In genomic region chr6:17018425-17018824, GRCh38 we compare ENCODE assay signal across 19 cellular contexts.
DNase-seq lines count a peak whose midpoint lies in the region; ATAC-seq and TF ChIP-seq lines count a peak whose summit lies in the region.
"Had no signal": no experiment of that assay in that cellular context is flagged by ENCODE, and none has a peak within 500 bp of the region (broad histone marks: within the 10 kb centered on the region; RNA-seq: fewer than 3 reads in every experiment).

No MANE protein-coding gene starts in this region.

- no peak overlapping the region for H2BK15ac ChIP-seq in IMR-90 (ENCODE audit: low read depth, low read length)

- dilution Hi-C loops in IMR-90 (cut with HindIII; ENCODE audit: low sequenced_read_pairs, unreplicated experiment) = no loop called here

- no peak overlapping the region for H3K4me2 ChIP-seq in IMR-90 (ENCODE audit: low read depth, low read length)
- H3K4me2 ChIP-seq: BLaER1, GM23338 had no signal

- no peak overlapping the region for H3K4me3 Mint-ChIP-seq in T-helper 2 cell treated with Interferon-gamma antibody and Interleukin-4, amounts not matched to agents 5 μg/mL and 100 μg/mL, for 36 hours
- H3K4me3 Mint-ChIP-seq: B cell; CD4-positive, CD25-positive, alpha-beta regulatory T cell; CD8-positive, alpha-beta memory T cell; GM23338; H9 had no signal

- peaks cover 8% of the 10 kb centered on the region for H3K4me1 Mint-ChIP-seq in T-helper 2 cell treated with Interferon-gamma antibody and Interleukin-4, amounts not matched to agents 5 μg/mL and 100 μg/mL, for 36 hours (ENCODE audit: low read depth)

- H3K9me1 ChIP-seq in IMR-90 (ENCODE audit: insufficient read depth, low read length) = peaks cover 11% of the 10 kb centered on the region

- H2AK9ac ChIP-seq in IMR-90 (replicated peaks; ENCODE audit: low read depth, low read length, poor library complexity) = no peak overlapping the region

- H3K9me3 ChIP-seq in IMR-90 (ENCODE audit: control insufficient read depth, insufficient read depth, low read length) = peaks cover 2% of the 10 kb centered on the region; the same call in 1 of the 2 replicates

- H3K18ac ChIP-seq in IMR-90 (ENCODE audit: low read depth, low read length) = no peak overlapping the region

- ATAC-seq in IMR-90 (ENCODE audit: low read depth) (no peak), GM21381 (IDR thresholded peaks at IDR 0.05; ENCODE audit: unreplicated experiment) (no peak), HG03442 (IDR thresholded peaks at IDR 0.05; ENCODE audit: unreplicated experiment) (no peak)
- ATAC-seq: GM12878, GM23338 had no signal

- no peak overlapping the region for H3K4ac ChIP-seq in IMR-90 (ENCODE audit: low read depth, low read length)

- peaks cover 36% of the 10 kb centered on the region for H3K27me3 Mint-ChIP-seq in T-helper 2 cell treated with Interferon-gamma antibody and Interleukin-4, amounts not matched to agents 5 μg/mL and 100 μg/mL, for 36 hours (ENCODE audit: low read depth)

- H3K4me3 ChIP-seq in IMR-90 (ENCODE audit: insufficient read depth, low read depth, low read length) (no peak overlapping the region), epithelial cell of esophagus (ENCODE audit: low read length) (no peak overlapping the region)
- H3K4me3 ChIP-seq: BLaER1, GM12878, GM23338 had no signal

- no peak for TF ChIP-seq POLR2A in IMR-90 (IDR thresholded peaks at IDR 0.05; ENCODE audit: low read depth, low read length)

- peaks cover 13% of the 10 kb centered on the region for H3K4me1 ChIP-seq in IMR-90 (ENCODE audit: control insufficient read depth, insufficient read depth, low read length)
- H3K4me1 ChIP-seq: BLaER1 had no signal

- no peak overlapping the region for H2BK5ac ChIP-seq in IMR-90 (ENCODE audit: low read depth, low read length, poor library complexity, severe bottlenecking)

- H2AK5ac ChIP-seq in IMR-90 (ENCODE audit: low read depth, low read length) = no peak overlapping the region

- no peak overlapping the region for H3K27ac ChIP-seq in IMR-90 (ENCODE audit: insufficient read depth, low read length)
- H3K27ac ChIP-seq: BLaER1, C4-2B had no signal

- intact Hi-C loops in IMR-90 (cut with micrococcal nuclease) = no loop called here

- CTCF ChIA-PET in IMR-90 (lab: Yijun Ruan, JAX) = interaction anchor here (0.5 to 1.1 kb wide), 2 partner anchors 17 to 290 kb away, joined by 3 to 4 read pairs; no protein-coding TSS in a partner anchor

- in situ Hi-C loops in IMR-90 (cut with MboI; ENCODE audit: low sequenced_read_pairs) = no loop called here

- TF ChIP-seq CTCF in IMR-90 (conservative IDR thresholded peaks at IDR 0.05; ENCODE audit: low read depth, low read length) (no peak), epithelial cell of esophagus (IDR thresholded peaks at IDR 0.05; ENCODE audit: insufficient read depth, low read depth, low read length, missing control alignments) (no peak)

- H3K79me1 ChIP-seq in IMR-90 (ENCODE audit: low read depth in 1 of 2, low read length in 2 of 2) = no peaks in the 10 kb centered on the region

- WGBS in IMR-90 (ENCODE audit: extremely low coverage in 2 of 2, insufficient read length in 1 of 2), 2 experiments = no CpG with 5 or more reads among the region's 5 CpGs

- no peak overlapping the region for H3K14ac ChIP-seq in IMR-90 (replicated peaks; ENCODE audit: low read depth, low read length)

- H3K9ac ChIP-seq in IMR-90 (ENCODE audit: low read depth, low read length) = no peak overlapping the region
- H3K9ac ChIP-seq: BLaER1 had no signal

- H3K23ac ChIP-seq in IMR-90 (ENCODE audit: low read depth, low read length) = no peak overlapping the region

- TF ChIP-seq RAD21 in IMR-90 (IDR thresholded peaks at IDR 0.05; ENCODE audit: low read length) = no peak

- H4K8ac ChIP-seq in IMR-90 (ENCODE audit: low read depth in 2 of 2, low read length in 2 of 2) = no peak overlapping the region

- peaks cover 4% of the 10 kb centered on the region for H3K9me3 Mint-ChIP-seq in T-helper 2 cell treated with Interferon-gamma antibody and Interleukin-4, amounts not matched to agents 5 μg/mL and 100 μg/mL, for 36 hours

- H3K27me3 ChIP-seq in IMR-90 (ENCODE audit: control insufficient read depth, insufficient read depth, low read length) = no peaks in the 10 kb centered on the region

- no peaks in the 10 kb centered on the region for H4K20me1 ChIP-seq in IMR-90 (ENCODE audit: insufficient read depth, low read length)
- H4K20me1 ChIP-seq: BLaER1 had no signal

- no peaks in the 10 kb centered on the region for H3K36me3 Mint-ChIP-seq in T-helper 2 cell treated with Interferon-gamma antibody and Interleukin-4, amounts not matched to agents 5 μg/mL and 100 μg/mL, for 36 hours (ENCODE audit: low read depth)
- H3K36me3 Mint-ChIP-seq: CD4-positive, CD25-positive, alpha-beta regulatory T cell; CD8-positive, alpha-beta memory T cell had no signal

- POLR2A ChIA-PET in IMR-90 (lab: Charles Lee; ENCODE audit: unreplicated experiment) = no interaction called here

- H2AFZ ChIP-seq in IMR-90 (replicated peaks; ENCODE audit: low read length, poor library complexity) = no peak overlapping the region
- H2AFZ ChIP-seq: GM23338 had no signal

- H2BK120ac ChIP-seq in IMR-90 (ENCODE audit: low read depth, low read length) = no peak overlapping the region

- no peak overlapping the region for H4K91ac ChIP-seq in IMR-90 (ENCODE audit: insufficient read depth, low read depth, low read length)

- peak; percentile 47 for DNase-seq in IMR-90
- peak; percentile 9 for DNase-seq in RKO (ENCODE audit: low spot score)
- DNase-seq in epithelial cell of esophagus (ENCODE audit: low read depth) = peak; percentile 41
- no peak for DNase-seq in T-helper 2 cell treated with Interferon-gamma antibody and Interleukin-4, amounts not matched to agents 5 μg/mL and 100 μg/mL, for 36 hours (ENCODE audit: low spot score)
- no peak for DNase-seq in AG08395 (ENCODE audit: low spot score)
- DNase-seq: CD4-positive, CD25-positive, alpha-beta regulatory T cell; CD8-positive, alpha-beta memory T cell; DMS 273 treated with DMSO at 0.1 percent for 48 hours; DMS79; EL; GDM1; H9 had no signal

- H3K27ac Mint-ChIP-seq in T-helper 2 cell treated with Interferon-gamma antibody and Interleukin-4, amounts not matched to agents 5 μg/mL and 100 μg/mL, for 36 hours = no peak overlapping the region
- H3K27ac Mint-ChIP-seq: B cell; CD4-positive, CD25-positive, alpha-beta regulatory T cell; CD8-positive, alpha-beta memory T cell; GM23338; H9 had no signal

- no TSS peak for BruUV-seq in IMR-90 (replicated peaks; lab: Mats Ljungman, UMichigan)

- no peak overlapping the region for H4K5ac ChIP-seq in IMR-90 (ENCODE audit: low read depth, low read length)

- H3K36me3 ChIP-seq in IMR-90 (ENCODE audit: control insufficient read depth, insufficient read depth, low read length) = no peaks in the 10 kb centered on the region
- H3K36me3 ChIP-seq: BLaER1 had no signal

- H3K56ac ChIP-seq in IMR-90 (ENCODE audit: extremely low read depth, insufficient read depth, low read length) = no peak overlapping the region

- H2BK20ac ChIP-seq in IMR-90 (ENCODE audit: low read depth, low read length) = no peak overlapping the region

TF ChIP-seq in IMR-90, 13 proteins besides CTCF, POLR2A, EP300 and RAD21:
- TF ChIP-seq RFX5 (IDR thresholded peaks at IDR 0.05; ENCODE audit: low read depth, low read length) = no peak
- TF ChIP-seq CEBPB (IDR thresholded peaks at IDR 0.05; ENCODE audit: low read depth, low read length) = no peak
- no peak for TF ChIP-seq RCOR1 (IDR thresholded peaks at IDR 0.05; ENCODE audit: insufficient replicate concordance, low read length)

Comparison
In these comparisons a context has a peak if more than half of its experiments do, and no peak if none do; other contexts are left out.
1. DNase-seq: peak in IMR-90 (single experiment), RKO (single experiment) and epithelial cell of esophagus (single experiment); none in T-helper 2 cell treated with Interferon-gamma antibody and Interleukin-4, amounts not matched to agents 5 μg/mL and 100 μg/mL, for 36 hours (single experiment) and AG08395 (single experiment).